In genomic region chr14:23078692-23079116, GRCh38 we compare ENCODE assay signal across 10 cellular contexts. TPM values are rescaled to one million over a fixed set of nuclear protein-coding genes. Genes with fewer than 3 reads are reported as not detected.
DNase-seq lines count a peak whose midpoint lies in the region; ATAC-seq, FAIRE-seq and TF ChIP-seq lines count a peak whose summit lies in the region.
"Had no signal": no experiment of that assay in that cellular context is flagged by ENCODE, and none has a peak within 500 bp of the region (broad histone marks: within the 10 kb centered on the region; RNA-seq: fewer than 3 reads in every experiment).

No MANE protein-coding gene starts in this region.

- H3K27ac ChIP-seq in A549: peak overlapping the region; percentile 71 to 86
- H3K27ac ChIP-seq in Karpas-422 (ENCODE audit: low read length): no peak overlapping the region

- DNase-seq in A549 (ENCODE audit: low read depth in 1 of 2, low spot score in 1 of 2) (peak; percentile 45 to 83), LHCN-M2 (ENCODE audit: low read depth) (peak; percentile 98), epithelial cell of proximal tubule (ENCODE audit: low read depth) (peak; percentile 93), mucosa of descending colon (peak in 1 of 3 donors; percentile 58), midbrain (lab: John Stamatoyannopoulos, UW) (no peak), Karpas-422 (no peak)
- DNase-seq: DMS79 had no signal

- TF ChIP-seq POLR2A in A549 (IDR thresholded peaks at IDR 0.05; ENCODE audit: low read length): no peak

- TF ChIP-seq EP300 in A549 (IDR thresholded peaks at IDR 0.05): no peak

- 0 out of 3 replicates have a peak overlapping the region, but pooled peaks have one; percentile 14 for H3K4me3 ChIP-seq in A549
- no peak overlapping the region for H3K4me3 ChIP-seq in epithelial cell of proximal tubule (ENCODE audit: low read depth, low read length)
- H3K4me3 ChIP-seq in mucosa of descending colon: no peak overlapping the region
- H3K4me3 ChIP-seq in Karpas-422 (ENCODE audit: low read length): no peak overlapping the region

- no peak for TF ChIP-seq RAD21 in A549 (conservative IDR thresholded peaks at IDR 0.05 in 1 of 2, IDR thresholded peaks at IDR 0.05 in 1 of 2)

- H3K27me3 ChIP-seq in Karpas-422 (ENCODE audit: low read length): no peaks in the 10 kb centered on the region

- FAIRE-seq in A549 (lab: Jason Lieb, UNC): no peak

- peaks cover 5% of the 10 kb centered on the region for H3K36me3 ChIP-seq in mucosa of descending colon (ENCODE audit: low read depth)
- peaks cover 68% of the 10 kb centered on the region for H3K36me3 ChIP-seq in Karpas-422 (ENCODE audit: insufficient read depth, low read length)

- peak overlapping the region; percentile 75 for H3K4me2 ChIP-seq in A549
- H3K4me2 ChIP-seq in Karpas-422 (ENCODE audit: low read depth, low read length, poor library complexity, severe bottlenecking): no peak overlapping the region

- no peak overlapping the region for H2AFZ ChIP-seq in Karpas-422 (ENCODE audit: low read length)

- H3K4me1 ChIP-seq in A549: peaks cover 44% of the 10 kb centered on the region
- H3K4me1 ChIP-seq in mucosa of descending colon (ENCODE audit: low read depth): no peaks in the 10 kb centered on the region
- no peaks in the 10 kb centered on the region for H3K4me1 ChIP-seq in Karpas-422 (ENCODE audit: low read length)

- H3K79me2 ChIP-seq in Karpas-422 (ENCODE audit: low read length): peaks cover 11% of the 10 kb centered on the region

- no peak overlapping the region for H3K9ac ChIP-seq in Karpas-422 (ENCODE audit: low read length)

- POLR2A ChIA-PET in A549 (lab: Yijun Ruan, JAX): interaction anchor here (3.5 kb wide), 1 partner anchor 16 kb away, joined by 29 read pairs; the partner anchor contains the start of genes ACIN1 and C14orf119

- CTCF ChIA-PET in A549 (lab: Yijun Ruan, JAX): interaction anchor here (2.2 to 9.2 kb wide), 11 partner anchors 12 to 108 kb away, joined by 7 to 141 read pairs (median 25); partner anchors contain the start of genes ACIN1, C14orf119, CDH24 and CEBPE

- no peaks in the 10 kb centered on the region for H4K20me1 ChIP-seq in Karpas-422 (ENCODE audit: insufficient read depth, low read depth, low read length)

- intact Hi-C loops in mucosa of descending colon (cut with DNase I, micrococcal nuclease): no loop called here

- 4% methylated on average over 2 of the region's 2 CpGs for WGBS in A549 (ENCODE audit: missing lambda C conversion rate)

- no peaks in the 10 kb centered on the region for H3K9me3 ChIP-seq in A549
- no peaks in the 10 kb centered on the region for H3K9me3 ChIP-seq in mucosa of descending colon
- no peaks in the 10 kb centered on the region for H3K9me3 ChIP-seq in Karpas-422 (ENCODE audit: low read length)

- H3K9me2 ChIP-seq in Karpas-422 (replicated peaks; ENCODE audit: insufficient read depth, low read length): no peaks in the 10 kb centered on the region

- TF ChIP-seq CTCF in A549 (IDR thresholded peaks at IDR 0.05) (no peak), epithelial cell of proximal tubule (conservative IDR thresholded peaks at IDR 0.05; ENCODE audit: low read depth, low read length) (peak; percentile 2), mucosa of descending colon (IDR thresholded peaks at IDR 0.05) (no peak)

- ATAC-seq in A549 (peak; percentile 95 to 96), mucosa of descending colon (peak; percentile 92), HG03457 (IDR thresholded peaks at IDR 0.05; ENCODE audit: unreplicated experiment) (no peak), GM21576 (IDR thresholded peaks at IDR 0.05; ENCODE audit: unreplicated experiment) (no peak)

TF ChIP-seq in A549, 52 proteins besides CTCF, POLR2A, EP300 and RAD21 (continues in another document):
- TF ChIP-seq MAFK (IDR thresholded peaks at IDR 0.05; ENCODE audit: partially characterized antibody): peak; percentile 70
- TF ChIP-seq, protein P1, sequence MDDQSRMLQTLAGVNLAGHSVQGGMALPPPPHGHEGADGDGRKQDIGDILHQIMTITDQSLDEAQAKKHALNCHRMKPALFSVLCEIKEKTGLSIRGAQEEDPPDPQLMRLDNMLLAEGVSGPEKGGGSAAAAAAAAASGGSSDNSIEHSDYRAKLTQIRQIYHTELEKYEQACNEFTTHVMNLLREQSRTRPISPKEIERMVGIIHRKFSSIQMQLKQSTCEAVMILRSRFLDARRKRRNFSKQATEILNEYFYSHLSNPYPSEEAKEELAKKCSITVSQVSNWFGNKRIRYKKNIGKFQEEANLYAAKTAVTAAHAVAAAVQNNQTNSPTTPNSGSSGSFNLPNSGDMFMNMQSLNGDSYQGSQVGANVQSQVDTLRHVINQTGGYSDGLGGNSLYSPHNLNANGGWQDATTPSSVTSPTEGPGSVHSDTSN (IDR thresholded peaks at IDR 0.05): peak; percentile 58; the same call in 1 of the 2 replicates
- no peak for TF ChIP-seq HES2 (IDR thresholded peaks at IDR 0.05)
- no peak for TF ChIP-seq CHD2 (IDR thresholded peaks at IDR 0.05; ENCODE audit: low read length, partially characterized antibody)
- TF ChIP-seq HOXA7 (CRISPR knock-in tag; IDR thresholded peaks at IDR 0.05): no peak
- TF ChIP-seq FOSL2 (IDR thresholded peaks at IDR 0.05): peak; percentile 63; the same call in 1 of the 2 replicates
- TF ChIP-seq FOSL2 (CRISPR knock-in tag; IDR thresholded peaks at IDR 0.05): peak; percentile 78
- no peak for TF ChIP-seq SREBF2 (IDR thresholded peaks at IDR 0.05)

RNA-seq across cellular contexts. Expression of gene ACIN1, which starts 16.2 kb away (rescaled TPM):
- 126 and 140 TPM in 2 replicates for polyA plus RNA-seq in A549 (2011; rRNA removed)
- polyA plus RNA-seq in A549 (2012; cell fraction: cytosol; rRNA removed): 82.3 and 85.6 TPM in 2 replicates
- 244 and 317 TPM in 2 replicates for polyA plus RNA-seq in A549 (2012; cell fraction: nucleus; rRNA removed)
- 144 to 150 TPM (median 147 TPM) in 3 replicates for polyA plus RNA-seq in A549 (2017; fragmentation: RNase III; extraction: RNeasy Plus Mini Kit Qiagen cat#74134 plus additional on column Dnase treatment)
- polyA minus RNA-seq in A549 (2011; rRNA and poly(A)+ RNA removed): 106 and 121 TPM in 2 replicates
- total RNA-seq in LHCN-M2 (2014; rRNA removed): 78.7 and 106 TPM in 2 replicates
- 78.8 TPM for polyA plus RNA-seq in LHCN-M2 (2012)
- 84.1 and 85.2 TPM in 2 replicates for total RNA-seq in epithelial cell of proximal tubule
- total RNA-seq in mucosa of descending colon: 100 to 1,000 TPM; 143 to 172 (median 170) TPM
- total RNA-seq in Karpas-422 (2014; rRNA removed; shearing (Covaris generic); ENCODE audit: low replicate concordance): 125 and 159 TPM in 2 replicates

RNA-seq across cellular contexts. Expression of gene C14orf119, which starts 16.6 kb away (rescaled TPM):
- 82.5 and 107 TPM in 2 replicates for polyA plus RNA-seq in A549 (2011; rRNA removed)
- 53.1 and 63.1 TPM in 2 replicates for polyA plus RNA-seq in A549 (2012; cell fraction: cytosol; rRNA removed)
- 21.8 and 29.1 TPM in 2 replicates for polyA plus RNA-seq in A549 (2012; cell fraction: nucleus; rRNA removed)
- polyA plus RNA-seq in A549 (2017; fragmentation: RNase III; extraction: RNeasy Plus Mini Kit Qiagen cat#74134 plus additional on column Dnase treatment): 94.8 to 102 TPM (median 99.2 TPM) in 3 replicates
- 69.8 and 95.8 TPM in 2 replicates for polyA minus RNA-seq in A549 (2011; rRNA and poly(A)+ RNA removed)
- total RNA-seq in LHCN-M2 (2014; rRNA removed): 41.9 and 47.0 TPM in 2 replicates
- 88.5 TPM for polyA plus RNA-seq in LHCN-M2 (2012)
- total RNA-seq in epithelial cell of proximal tubule: 27.3 and 53.8 TPM in 2 replicates
- 10 to 100 TPM; 46.6 to 48.3 (median 48.0) TPM for total RNA-seq in mucosa of descending colon
- 52.6 and 69.3 TPM in 2 replicates for total RNA-seq in Karpas-422 (2014; rRNA removed; shearing (Covaris generic); ENCODE audit: low replicate concordance)

RNA-seq across cellular contexts. Expression of gene CDH24, which starts 21.4 kb away (rescaled TPM):
- polyA plus RNA-seq in A549 (2011; rRNA removed) (4.8 and 4.9 TPM in 2 replicates), A549 (2017; fragmentation: RNase III; extraction: RNeasy Plus Mini Kit Qiagen cat#74134 plus additional on column Dnase treatment) (5.0 to 5.3 TPM (median 5.1 TPM) in 3 replicates)
- polyA plus RNA-seq in A549 (2012; cell fraction: cytosol; rRNA removed): 13.4 and 15.7 TPM in 2 replicates
- polyA plus RNA-seq in A549 (2012; cell fraction: nucleus; rRNA removed): 158 and 162 TPM in 2 replicates
- polyA minus RNA-seq in A549 (2011; rRNA and poly(A)+ RNA removed): 3.9 and 8.1 TPM in 2 replicates
- total RNA-seq in LHCN-M2 (2014; rRNA removed) (10.4 and 11.0 TPM in 2 replicates), epithelial cell of proximal tubule (11.1 and 17.7 TPM in 2 replicates), mucosa of descending colon (1 to 10 TPM; 2.7 to 4.8 (median 4.4) TPM)
- 8.0 TPM for polyA plus RNA-seq in LHCN-M2 (2012)
- total RNA-seq in Karpas-422 (2014; rRNA removed; shearing (Covaris generic); ENCODE audit: low replicate concordance): 0.34 and 1.0 TPM in 2 replicates

RNA-seq across cellular contexts. Expression of gene CIROP, which starts 26.1 kb away (rescaled TPM):
- 0.03 TPM in 1 of 2 replicates, not detected in the other for polyA plus RNA-seq in A549 (2011; rRNA removed)
- polyA plus RNA-seq in A549 (2012; cell fraction: cytosol; rRNA removed): not detected in 2 replicates
- polyA plus RNA-seq in A549 (2012; cell fraction: nucleus; rRNA removed): not detected in 2 replicates
- not detected in 3 replicates for polyA plus RNA-seq in A549 (2017; fragmentation: RNase III; extraction: RNeasy Plus Mini Kit Qiagen cat#74134 plus additional on column Dnase treatment)
- polyA minus RNA-seq in A549 (2011; rRNA and poly(A)+ RNA removed): not detected in 2 replicates
- not detected in 2 replicates for total RNA-seq in LHCN-M2 (2014; rRNA removed)
- 0.02 TPM for polyA plus RNA-seq in LHCN-M2 (2012)
- total RNA-seq in epithelial cell of proximal tubule: not detected in 2 replicates
- total RNA-seq in mucosa of descending colon: under 1 TPM in 1 of 3 donors, not detected in 2; 0.13 TPM
- not detected in 2 replicates for total RNA-seq in Karpas-422 (2014; rRNA removed; shearing (Covaris generic); ENCODE audit: low replicate concordance)
- total RNA-seq: T-helper 2 cell treated with Interferon-gamma antibody and Interleukin-4, amounts not matched to agents 100 ng/mL and 5 ng/mL, for 36 hours had no signal

RNA-seq across cellular contexts. Expression of gene PSMB11, which starts 36.7 kb away (rescaled TPM):
- polyA plus RNA-seq in A549 (2011; rRNA removed) (not detected in 2 replicates), A549 (2017; fragmentation: RNase III; extraction: RNeasy Plus Mini Kit Qiagen cat#74134 plus additional on column Dnase treatment) (not detected in 3 replicates)
- polyA plus RNA-seq in A549 (2012; cell fraction: cytosol; rRNA removed): not detected in 2 replicates
- not detected in 2 replicates for polyA plus RNA-seq in A549 (2012; cell fraction: nucleus; rRNA removed)
- not detected in 2 replicates for polyA minus RNA-seq in A549 (2011; rRNA and poly(A)+ RNA removed)
- total RNA-seq in LHCN-M2 (2014; rRNA removed) (not detected in 2 replicates), epithelial cell of proximal tubule (not detected in 2 replicates), mucosa of descending colon (not detected)
- not detected for polyA plus RNA-seq in LHCN-M2 (2012)
- not detected in 2 replicates for total RNA-seq in Karpas-422 (2014; rRNA removed; shearing (Covaris generic); ENCODE audit: low replicate concordance)
- total RNA-seq: T-helper 2 cell treated with Interferon-gamma antibody and Interleukin-4, amounts not matched to agents 100 ng/mL and 5 ng/mL, for 36 hours had no signal

Comparison
In these comparisons a context has a peak if more than half of its experiments do, and no peak if none do; other contexts are left out.
1. ATAC-seq: peak in A549 (2 of 2) and mucosa of descending colon (single experiment); none in HG03457 (single experiment) and GM21576 (single experiment).
2. DNase-seq: peak in A549 (2 of 2), LHCN-M2 (single experiment) and epithelial cell of proximal tubule (single experiment); none in midbrain (single experiment) and Karpas-422 (single experiment).